8 cellular contexts compared by ENCODE assay signal in genomic region chr3:164132878-164133277, GRCh38.
"Had no signal": no experiment of that assay in that cellular context is flagged by ENCODE, and none has a peak within 500 bp of the region (broad histone marks: within the 10 kb centered on the region; RNA-seq: fewer than 3 reads in every experiment).

No MANE protein-coding gene starts in this region.

- ATAC-seq: GM12878 had no signal

- FAIRE-seq: G401.6, GM12878, GM12891, GM12892, GM18507, GM19239 had no signal

- H3K4me3 ChIP-seq: GM12878 had no signal

- DNase-seq: GDM1, GF-D8 had no signal
